Comparison of ENCODE assay signal across 1 cellular context in the genomic region with DNA sequence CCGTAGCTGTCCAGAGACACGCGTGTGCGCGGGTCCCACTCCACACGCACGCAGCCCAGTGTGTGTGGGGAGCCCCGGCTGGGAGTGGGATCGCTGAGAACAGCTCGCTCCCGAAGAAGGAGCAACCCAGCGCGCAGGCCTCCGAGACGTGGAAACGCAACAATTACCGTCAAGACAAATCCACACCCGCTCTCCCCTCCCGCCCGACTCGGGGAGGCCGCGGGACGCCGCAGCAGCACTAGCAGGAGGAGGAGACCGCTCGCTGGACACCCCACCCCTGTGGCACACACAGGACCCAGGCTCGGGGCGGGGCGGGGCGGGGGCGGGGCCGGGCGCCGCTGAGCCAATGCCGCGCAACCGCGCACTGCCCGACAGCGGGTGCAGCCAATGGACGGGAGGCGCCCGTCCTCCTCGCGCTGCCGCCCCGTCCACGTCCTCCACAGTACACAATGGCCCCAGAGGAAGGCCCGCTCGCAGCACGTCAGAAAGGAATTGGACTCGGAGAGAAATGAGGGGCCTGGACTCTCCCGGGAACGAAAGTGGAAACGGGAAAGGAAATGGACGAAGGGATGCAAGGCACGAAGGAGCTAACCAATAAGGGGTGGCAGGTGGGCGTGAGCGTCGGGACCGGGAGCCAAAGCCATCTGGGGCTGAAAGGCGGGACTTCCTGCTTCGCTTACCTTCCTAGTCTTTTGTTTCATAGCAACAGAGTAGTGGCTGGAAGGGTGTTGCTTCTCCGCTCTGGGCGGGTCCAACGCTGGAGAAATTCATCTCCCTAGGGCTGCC.
TF ChIP-seq lines count a peak whose summit lies in the region.

A gene (minus strand): TSS at position 268 of the 786 bp plus-strand sequence. CDS start 1,435 bp downstream, outside the sequence.

TF ChIP-seq in GM12878, 131 proteins besides CTCF, POLR2A, EP300 and RAD21 (continued from another document and continues in another):
- TF ChIP-seq SP1 (IDR thresholded peaks at IDR 0.05; ENCODE audit: low read depth, low read length) (peak; percentile 90), HDGF (IDR thresholded peaks at IDR 0.05) (no peak), SIN3A (IDR thresholded peaks at IDR 0.05; ENCODE audit: low read depth, low read length) (peak; percentile 24; the same call in 1 of the 2 replicates), ETV6 (conservative IDR thresholded peaks at IDR 0.05 in 1 of 2, IDR thresholded peaks at IDR 0.05 in 1 of 2; ENCODE audit: borderline replicate concordance in 1 of 2, low read depth in 1 of 2) (no peak), TCF3 (IDR thresholded peaks at IDR 0.05; ENCODE audit: borderline replicate concordance, insufficient read depth, low read depth, low read length) (peak; percentile 30; the same call in 1 of the 2 replicates), SIX5 (IDR thresholded peaks at IDR 0.05; ENCODE audit: low read depth, low read length, severe bottlenecking) (no peak), SMARCA5 (IDR thresholded peaks at IDR 0.05) (0 out of 2 replicates have a peak, but pooled peaks have one; percentile 25), BMI1 (IDR thresholded peaks at IDR 0.05; ENCODE audit: borderline replicate concordance) (no peak), MEF2B (IDR thresholded peaks at IDR 0.05; ENCODE audit: partially characterized antibody, poor library complexity, severe bottlenecking) (no peak), YY1 (IDR thresholded peaks at IDR 0.05; ENCODE audit: low read depth, low read length) (peak; percentile 87), TCF12 (IDR thresholded peaks at IDR 0.05; ENCODE audit: low read depth, low read length) (no peak), CBX5 (IDR thresholded peaks at IDR 0.05; ENCODE audit: low read depth) (peak; percentile 61; the same call in 1 of the 2 replicates), PAX8 (IDR thresholded peaks at IDR 0.05) (no peak), SUPT20H (IDR thresholded peaks at IDR 0.05; ENCODE audit: borderline replicate concordance, control insufficient read depth, low read depth, low read length) (no peak), ESRRA (IDR thresholded peaks at IDR 0.05; ENCODE audit: low read length) (no peak), NR2C2 (IDR thresholded peaks at IDR 0.05; ENCODE audit: borderline replicate concordance, control insufficient read depth, insufficient read length, low read depth) (no peak), LARP7 (IDR thresholded peaks at IDR 0.05) (no peak; the same call in 1 of the 2 replicates), HDAC6 (IDR thresholded peaks at IDR 0.05; ENCODE audit: unreplicated experiment) (no peak), CREM (IDR thresholded peaks at IDR 0.05; ENCODE audit: low read depth) (no peak), EZH2 (IDR thresholded peaks at IDR 0.05; ENCODE audit: borderline replicate concordance, control insufficient read depth, low read depth, low read length) (no peak), FOS (IDR thresholded peaks at IDR 0.05; ENCODE audit: borderline replicate concordance, extremely low read depth, insufficient read length) (peak; percentile 41), CREB1 (IDR thresholded peaks at IDR 0.05; ENCODE audit: low read depth) (peak; percentile 34), POU2F2 (IDR thresholded peaks at IDR 0.05; ENCODE audit: borderline replicate concordance, low read depth, low read length) (0 out of 3 replicates have a peak, but pooled peaks have one; percentile 9), MYC (IDR thresholded peaks at IDR 0.05; ENCODE audit: insufficient read depth, insufficient read length, insufficient replicate concordance, low read length, severe bottlenecking) (no peak), EED (IDR thresholded peaks at IDR 0.05; ENCODE audit: low read depth) (peak; percentile 33; the same call in 1 of the 2 replicates), TCF7 (IDR thresholded peaks at IDR 0.05; ENCODE audit: borderline replicate concordance) (no peak), NFYA (IDR thresholded peaks at IDR 0.05; ENCODE audit: borderline replicate concordance, low read depth, low read length) (peak; percentile 24; the same call in 1 of the 2 replicates), HCFC1 (IDR thresholded peaks at IDR 0.05; ENCODE audit: low read length) (no peak; the same call in 1 of the 2 replicates), CHD2 (IDR thresholded peaks at IDR 0.05; ENCODE audit: borderline replicate concordance, low read depth, low read length) (peak; percentile 82), GABPA (IDR thresholded peaks at IDR 0.05; ENCODE audit: low read depth) (peak; percentile 88), KLF5 (IDR thresholded peaks at IDR 0.05; ENCODE audit: partially characterized antibody) (peak; percentile 73), MTA2 (IDR thresholded peaks at IDR 0.05; ENCODE audit: low read depth) (no peak)
- TF ChIP-seq, protein P1, sequence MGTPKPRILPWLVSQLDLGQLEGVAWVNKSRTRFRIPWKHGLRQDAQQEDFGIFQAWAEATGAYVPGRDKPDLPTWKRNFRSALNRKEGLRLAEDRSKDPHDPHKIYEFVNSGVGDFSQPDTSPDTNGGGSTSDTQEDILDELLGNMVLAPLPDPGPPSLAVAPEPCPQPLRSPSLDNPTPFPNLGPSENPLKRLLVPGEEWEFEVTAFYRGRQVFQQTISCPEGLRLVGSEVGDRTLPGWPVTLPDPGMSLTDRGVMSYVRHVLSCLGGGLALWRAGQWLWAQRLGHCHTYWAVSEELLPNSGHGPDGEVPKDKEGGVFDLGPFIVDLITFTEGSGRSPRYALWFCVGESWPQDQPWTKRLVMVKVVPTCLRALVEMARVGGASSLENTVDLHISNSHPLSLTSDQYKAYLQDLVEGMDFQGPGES (IDR thresholded peaks at IDR 0.05), result no peak
- TF ChIP-seq, protein P2, sequence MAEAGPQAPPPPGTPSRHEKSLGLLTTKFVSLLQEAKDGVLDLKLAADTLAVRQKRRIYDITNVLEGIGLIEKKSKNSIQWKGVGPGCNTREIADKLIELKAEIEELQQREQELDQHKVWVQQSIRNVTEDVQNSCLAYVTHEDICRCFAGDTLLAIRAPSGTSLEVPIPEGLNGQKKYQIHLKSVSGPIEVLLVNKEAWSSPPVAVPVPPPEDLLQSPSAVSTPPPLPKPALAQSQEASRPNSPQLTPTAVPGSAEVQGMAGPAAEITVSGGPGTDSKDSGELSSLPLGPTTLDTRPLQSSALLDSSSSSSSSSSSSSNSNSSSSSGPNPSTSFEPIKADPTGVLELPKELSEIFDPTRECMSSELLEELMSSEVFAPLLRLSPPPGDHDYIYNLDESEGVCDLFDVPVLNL (IDR thresholded peaks at IDR 0.05; ENCODE audit: low read depth, low read length), result no peak
- TF ChIP-seq, protein P3, sequence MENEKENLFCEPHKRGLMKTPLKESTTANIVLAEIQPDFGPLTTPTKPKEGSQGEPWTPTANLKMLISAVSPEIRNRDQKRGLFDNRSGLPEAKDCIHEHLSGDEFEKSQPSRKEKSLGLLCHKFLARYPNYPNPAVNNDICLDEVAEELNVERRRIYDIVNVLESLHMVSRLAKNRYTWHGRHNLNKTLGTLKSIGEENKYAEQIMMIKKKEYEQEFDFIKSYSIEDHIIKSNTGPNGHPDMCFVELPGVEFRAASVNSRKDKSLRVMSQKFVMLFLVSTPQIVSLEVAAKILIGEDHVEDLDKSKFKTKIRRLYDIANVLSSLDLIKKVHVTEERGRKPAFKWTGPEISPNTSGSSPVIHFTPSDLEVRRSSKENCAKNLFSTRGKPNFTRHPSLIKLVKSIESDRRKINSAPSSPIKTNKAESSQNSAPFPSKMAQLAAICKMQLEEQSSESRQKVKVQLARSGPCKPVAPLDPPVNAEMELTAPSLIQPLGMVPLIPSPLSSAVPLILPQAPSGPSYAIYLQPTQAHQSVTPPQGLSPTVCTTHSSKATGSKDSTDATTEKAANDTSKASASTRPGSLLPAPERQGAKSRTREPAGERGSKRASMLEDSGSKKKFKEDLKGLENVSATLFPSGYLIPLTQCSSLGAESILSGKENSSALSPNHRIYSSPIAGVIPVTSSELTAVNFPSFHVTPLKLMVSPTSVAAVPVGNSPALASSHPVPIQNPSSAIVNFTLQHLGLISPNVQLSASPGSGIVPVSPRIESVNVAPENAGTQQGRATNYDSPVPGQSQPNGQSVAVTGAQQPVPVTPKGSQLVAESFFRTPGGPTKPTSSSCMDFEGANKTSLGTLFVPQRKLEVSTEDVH (IDR thresholded peaks at IDR 0.05; ENCODE audit: low read depth, partially characterized antibody), result no peak
- TF ChIP-seq, protein P4, sequence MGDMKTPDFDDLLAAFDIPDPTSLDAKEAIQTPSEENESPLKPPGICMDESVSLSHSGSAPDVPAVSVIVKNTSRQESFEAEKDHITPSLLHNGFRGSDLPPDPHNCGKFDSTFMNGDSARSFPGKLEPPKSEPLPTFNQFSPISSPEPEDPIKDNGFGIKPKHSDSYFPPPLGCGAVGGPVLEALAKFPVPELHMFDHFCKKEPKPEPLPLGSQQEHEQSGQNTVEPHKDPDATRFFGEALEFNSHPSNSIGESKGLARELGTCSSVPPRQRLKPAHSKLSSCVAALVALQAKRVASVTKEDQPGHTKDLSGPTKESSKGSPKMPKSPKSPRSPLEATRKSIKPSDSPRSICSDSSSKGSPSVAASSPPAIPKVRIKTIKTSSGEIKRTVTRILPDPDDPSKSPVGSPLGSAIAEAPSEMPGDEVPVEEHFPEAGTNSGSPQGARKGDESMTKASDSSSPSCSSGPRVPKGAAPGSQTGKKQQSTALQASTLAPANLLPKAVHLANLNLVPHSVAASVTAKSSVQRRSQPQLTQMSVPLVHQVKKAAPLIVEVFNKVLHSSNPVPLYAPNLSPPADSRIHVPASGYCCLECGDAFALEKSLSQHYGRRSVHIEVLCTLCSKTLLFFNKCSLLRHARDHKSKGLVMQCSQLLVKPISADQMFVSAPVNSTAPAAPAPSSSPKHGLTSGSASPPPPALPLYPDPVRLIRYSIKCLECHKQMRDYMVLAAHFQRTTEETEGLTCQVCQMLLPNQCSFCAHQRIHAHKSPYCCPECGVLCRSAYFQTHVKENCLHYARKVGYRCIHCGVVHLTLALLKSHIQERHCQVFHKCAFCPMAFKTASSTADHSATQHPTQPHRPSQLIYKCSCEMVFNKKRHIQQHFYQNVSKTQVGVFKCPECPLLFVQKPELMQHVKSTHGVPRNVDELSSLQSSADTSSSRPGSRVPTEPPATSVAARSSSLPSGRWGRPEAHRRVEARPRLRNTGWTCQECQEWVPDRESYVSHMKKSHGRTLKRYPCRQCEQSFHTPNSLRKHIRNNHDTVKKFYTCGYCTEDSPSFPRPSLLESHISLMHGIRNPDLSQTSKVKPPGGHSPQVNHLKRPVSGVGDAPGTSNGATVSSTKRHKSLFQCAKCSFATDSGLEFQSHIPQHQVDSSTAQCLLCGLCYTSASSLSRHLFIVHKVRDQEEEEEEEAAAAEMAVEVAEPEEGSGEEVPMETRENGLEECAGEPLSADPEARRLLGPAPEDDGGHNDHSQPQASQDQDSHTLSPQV (IDR thresholded peaks at IDR 0.05), result no peak
- TF ChIP-seq, protein P5, sequence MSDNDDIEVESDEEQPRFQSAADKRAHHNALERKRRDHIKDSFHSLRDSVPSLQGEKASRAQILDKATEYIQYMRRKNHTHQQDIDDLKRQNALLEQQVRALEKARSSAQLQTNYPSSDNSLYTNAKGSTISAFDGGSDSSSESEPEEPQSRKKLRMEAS (IDR thresholded peaks at IDR 0.05; ENCODE audit: low read depth, low read length), result no peak
- TF ChIP-seq, protein P6, sequence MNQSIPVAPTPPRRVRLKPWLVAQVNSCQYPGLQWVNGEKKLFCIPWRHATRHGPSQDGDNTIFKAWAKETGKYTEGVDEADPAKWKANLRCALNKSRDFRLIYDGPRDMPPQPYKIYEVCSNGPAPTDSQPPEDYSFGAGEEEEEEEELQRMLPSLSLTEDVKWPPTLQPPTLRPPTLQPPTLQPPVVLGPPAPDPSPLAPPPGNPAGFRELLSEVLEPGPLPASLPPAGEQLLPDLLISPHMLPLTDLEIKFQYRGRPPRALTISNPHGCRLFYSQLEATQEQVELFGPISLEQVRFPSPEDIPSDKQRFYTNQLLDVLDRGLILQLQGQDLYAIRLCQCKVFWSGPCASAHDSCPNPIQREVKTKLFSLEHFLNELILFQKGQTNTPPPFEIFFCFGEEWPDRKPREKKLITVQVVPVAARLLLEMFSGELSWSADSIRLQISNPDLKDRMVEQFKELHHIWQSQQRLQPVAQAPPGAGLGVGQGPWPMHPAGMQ (IDR thresholded peaks at IDR 0.05; ENCODE audit: borderline replicate concordance), result no peak
- TF ChIP-seq, protein P7, sequence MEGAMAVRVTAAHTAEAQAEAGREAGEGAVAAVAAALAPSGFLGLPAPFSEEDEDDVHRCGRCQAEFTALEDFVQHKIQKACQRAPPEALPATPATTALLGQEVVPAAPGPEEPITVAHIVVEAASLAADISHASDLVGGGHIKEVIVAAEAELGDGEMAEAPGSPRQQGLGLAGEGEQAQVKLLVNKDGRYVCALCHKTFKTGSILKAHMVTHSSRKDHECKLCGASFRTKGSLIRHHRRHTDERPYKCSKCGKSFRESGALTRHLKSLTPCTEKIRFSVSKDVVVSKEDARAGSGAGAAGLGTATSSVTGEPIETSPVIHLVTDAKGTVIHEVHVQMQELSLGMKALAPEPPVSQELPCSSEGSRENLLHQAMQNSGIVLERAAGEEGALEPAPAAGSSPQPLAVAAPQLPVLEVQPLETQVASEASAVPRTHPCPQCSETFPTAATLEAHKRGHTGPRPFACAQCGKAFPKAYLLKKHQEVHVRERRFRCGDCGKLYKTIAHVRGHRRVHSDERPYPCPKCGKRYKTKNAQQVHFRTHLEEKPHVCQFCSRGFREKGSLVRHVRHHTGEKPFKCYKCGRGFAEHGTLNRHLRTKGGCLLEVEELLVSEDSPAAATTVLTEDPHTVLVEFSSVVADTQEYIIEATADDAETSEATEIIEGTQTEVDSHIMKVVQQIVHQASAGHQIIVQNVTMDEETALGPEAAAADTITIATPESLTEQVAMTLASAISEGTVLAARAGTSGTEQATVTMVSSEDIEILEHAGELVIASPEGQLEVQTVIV (IDR thresholded peaks at IDR 0.05; ENCODE audit: borderline replicate concordance, partially characterized antibody), result no peak
- TF ChIP-seq, protein P8, sequence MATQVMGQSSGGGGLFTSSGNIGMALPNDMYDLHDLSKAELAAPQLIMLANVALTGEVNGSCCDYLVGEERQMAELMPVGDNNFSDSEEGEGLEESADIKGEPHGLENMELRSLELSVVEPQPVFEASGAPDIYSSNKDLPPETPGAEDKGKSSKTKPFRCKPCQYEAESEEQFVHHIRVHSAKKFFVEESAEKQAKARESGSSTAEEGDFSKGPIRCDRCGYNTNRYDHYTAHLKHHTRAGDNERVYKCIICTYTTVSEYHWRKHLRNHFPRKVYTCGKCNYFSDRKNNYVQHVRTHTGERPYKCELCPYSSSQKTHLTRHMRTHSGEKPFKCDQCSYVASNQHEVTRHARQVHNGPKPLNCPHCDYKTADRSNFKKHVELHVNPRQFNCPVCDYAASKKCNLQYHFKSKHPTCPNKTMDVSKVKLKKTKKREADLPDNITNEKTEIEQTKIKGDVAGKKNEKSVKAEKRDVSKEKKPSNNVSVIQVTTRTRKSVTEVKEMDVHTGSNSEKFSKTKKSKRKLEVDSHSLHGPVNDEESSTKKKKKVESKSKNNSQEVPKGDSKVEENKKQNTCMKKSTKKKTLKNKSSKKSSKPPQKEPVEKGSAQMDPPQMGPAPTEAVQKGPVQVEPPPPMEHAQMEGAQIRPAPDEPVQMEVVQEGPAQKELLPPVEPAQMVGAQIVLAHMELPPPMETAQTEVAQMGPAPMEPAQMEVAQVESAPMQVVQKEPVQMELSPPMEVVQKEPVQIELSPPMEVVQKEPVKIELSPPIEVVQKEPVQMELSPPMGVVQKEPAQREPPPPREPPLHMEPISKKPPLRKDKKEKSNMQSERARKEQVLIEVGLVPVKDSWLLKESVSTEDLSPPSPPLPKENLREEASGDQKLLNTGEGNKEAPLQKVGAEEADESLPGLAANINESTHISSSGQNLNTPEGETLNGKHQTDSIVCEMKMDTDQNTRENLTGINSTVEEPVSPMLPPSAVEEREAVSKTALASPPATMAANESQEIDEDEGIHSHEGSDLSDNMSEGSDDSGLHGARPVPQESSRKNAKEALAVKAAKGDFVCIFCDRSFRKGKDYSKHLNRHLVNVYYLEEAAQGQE (IDR thresholded peaks at IDR 0.05; ENCODE audit: low read depth, low read length), result no peak; the same call in 1 of the 2 replicates
